In the genomic region with DNA sequence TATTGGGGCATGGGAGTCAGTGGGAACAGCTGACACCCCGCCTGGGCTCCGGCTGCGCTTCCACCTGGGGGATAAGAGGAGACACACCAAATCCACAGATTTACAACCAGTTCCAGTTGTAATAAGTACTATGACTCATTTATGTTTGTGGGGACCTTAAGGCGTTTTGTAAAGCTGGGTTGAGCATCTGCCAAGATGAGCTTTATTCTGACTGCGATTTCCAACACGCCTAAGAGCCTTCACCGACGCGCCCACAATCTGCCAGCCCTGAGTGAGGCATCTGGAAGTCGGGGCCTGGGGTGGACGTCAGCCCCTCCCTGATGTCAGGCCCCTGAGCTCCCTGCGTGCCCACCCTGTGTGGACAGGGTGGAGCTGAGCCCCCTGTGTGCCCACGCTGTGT, we compare ENCODE assay signal across 19 cellular contexts. TPM values are rescaled to one million over a fixed set of nuclear protein-coding genes. Genes with fewer than 3 reads are reported as not detected.
DNase-seq lines count a peak whose midpoint lies in the region; ATAC-seq and TF ChIP-seq lines count a peak whose summit lies in the region.
"Had no signal": no experiment of that assay in that cellular context is flagged by ENCODE, and none has a peak within 500 bp of the region (broad histone marks: within the 10 kb centered on the region; RNA-seq: fewer than 3 reads in every experiment).

No MANE protein-coding gene starts in this region.

- H3K27me3 ChIP-seq in H9 (ENCODE audit: insufficient read depth, low read length) (no peaks in the 10 kb centered on the region), RWPE2 (ENCODE audit: insufficient read depth, poor library complexity, severe bottlenecking) (no peaks in the 10 kb centered on the region), Caco-2 (replicated peaks; ENCODE audit: control insufficient read depth, insufficient read depth, low read length) (no peaks in the 10 kb centered on the region)
- H3K27me3 ChIP-seq: esophagus muscularis mucosa, heart right ventricle had no signal

- no peak overlapping the region for H2AFZ ChIP-seq in H9 (ENCODE audit: low read length)
- H2AFZ ChIP-seq: parathyroid adenoma had no signal

- H3K4me1 Mint-ChIP-seq in H9 (no peaks in the 10 kb centered on the region), Caco-2 (ENCODE audit: low read depth, unreplicated experiment) (no peaks in the 10 kb centered on the region), T-helper 17 cell (no peaks in the 10 kb centered on the region)
- H3K4me1 Mint-ChIP-seq: activated naive CD4-positive, alpha-beta T cell treated with anti-CD3 and anti-CD28 coated beads, Interleukin-2, amount 50 U/mL, for 24 hours had no signal

- no peak overlapping the region for H3K56ac ChIP-seq in H9 (ENCODE audit: insufficient read length, low read depth, low read length)

- H3K4me3 Mint-ChIP-seq in H9: no peak overlapping the region
- no peak overlapping the region for H3K4me3 Mint-ChIP-seq in Caco-2 (ENCODE audit: unreplicated experiment)
- H3K4me3 Mint-ChIP-seq in T-helper 17 cell: no peak overlapping the region
- H3K4me3 Mint-ChIP-seq: activated naive CD4-positive, alpha-beta T cell treated with anti-CD3 and anti-CD28 coated beads, Interleukin-2, amount 50 U/mL, for 24 hours; naive thymus-derived CD4-positive, alpha-beta T cell had no signal

- intact Hi-C loops in Caco-2 (cut with micrococcal nuclease; ENCODE audit: unreplicated experiment): no loop called here

- no peak overlapping the region for H2BK15ac ChIP-seq in H9 (ENCODE audit: low read depth, low read length)

- H3K27ac Mint-ChIP-seq in H9 (peak overlapping the region in 2 of 3 experiments; percentile 39 to 50; a peak in 1 of 7 replicates), Caco-2 (ENCODE audit: unreplicated experiment) (no peak overlapping the region), T-helper 17 cell (no peak overlapping the region)
- H3K27ac Mint-ChIP-seq: activated naive CD4-positive, alpha-beta T cell treated with anti-CD3 and anti-CD28 coated beads, Interleukin-2, amount 50 U/mL, for 24 hours; naive thymus-derived CD4-positive, alpha-beta T cell had no signal

- H3T11ph ChIP-seq in H9 (ENCODE audit: low read length): no peak overlapping the region

- H3K4me3 ChIP-seq in AG10803 (ENCODE audit: low read length) (no peak overlapping the region), RWPE2 (ENCODE audit: severe bottlenecking) (no peak overlapping the region), fibroblast of mammary gland (ENCODE audit: control insufficient read depth, low read depth, low read length) (no peak overlapping the region), Caco-2 (ENCODE audit: low read depth, low read length) (no peak overlapping the region)
- H3K4me3 ChIP-seq: esophagus muscularis mucosa, HAP-1, heart right ventricle, skin epidermis had no signal

- WGBS in H9 (ENCODE audit: extremely low coverage, insufficient read length, low lambda C conversion rate): no CpG with 5 or more reads among the region's 13 CpGs

- CTCF ChIA-PET in Caco-2 (lab: Charles Lee): no interaction called here

- H3K23ac ChIP-seq in H9 (ENCODE audit: insufficient read length, low read depth, low read length): no peak overlapping the region

- H2BK12ac ChIP-seq in H9 (ENCODE audit: insufficient read length, low read depth, low read length): no peak overlapping the region

- no TSS peak for BruUV-seq in Caco-2 (replicated peaks; lab: Mats Ljungman, UMichigan)

- H3K27me3 Mint-ChIP-seq in H9 (ENCODE audit: low read depth): no peaks in the 10 kb centered on the region
- no peaks in the 10 kb centered on the region for H3K27me3 Mint-ChIP-seq in Caco-2 (ENCODE audit: insufficient read depth, unreplicated experiment)
- no peaks in the 10 kb centered on the region for H3K27me3 Mint-ChIP-seq in T-helper 17 cell
- H3K27me3 Mint-ChIP-seq: activated naive CD4-positive, alpha-beta T cell treated with anti-CD3 and anti-CD28 coated beads, Interleukin-2, amount 50 U/mL, for 24 hours; naive thymus-derived CD4-positive, alpha-beta T cell had no signal

- H3K36me3 ChIP-seq in RWPE2 (ENCODE audit: low read depth) (peaks cover 35% of the 10 kb centered on the region), Caco-2 (ENCODE audit: control insufficient read depth, insufficient read depth, low read length) (peaks cover 14% of the 10 kb centered on the region)

- H3K4ac ChIP-seq in H9 (ENCODE audit: low read depth, low read length): no peak overlapping the region

- H3K27ac ChIP-seq in H9 (ENCODE audit: insufficient read length, low read depth, low read length): no peak overlapping the region
- peak overlapping the region; percentile 12 for H3K27ac ChIP-seq in RWPE2 (ENCODE audit: poor library complexity, severe bottlenecking)
- H3K27ac ChIP-seq: esophagus muscularis mucosa, heart right ventricle, parathyroid adenoma had no signal

- H3K9me3 ChIP-seq in H9 (ENCODE audit: control insufficient read depth, low read depth, low read length) (no peaks in the 10 kb centered on the region), RWPE2 (ENCODE audit: severe bottlenecking) (no peaks in the 10 kb centered on the region), Caco-2 (peaks cover 7% of the 10 kb centered on the region; the same call in 1 of the 2 replicates), T-helper 17 cell (ENCODE audit: control insufficient read depth, low read length, poor library complexity, severe bottlenecking) (no peaks in the 10 kb centered on the region)
- H3K9me3 ChIP-seq: esophagus muscularis mucosa, HAP-1 had no signal

- no peak overlapping the region for H2BK5ac ChIP-seq in H9 (ENCODE audit: insufficient read length, low read length)

- no peaks in the 10 kb centered on the region for H3K4me1 ChIP-seq in H9 (ENCODE audit: insufficient read depth, low read length)
- peaks cover 19% of the 10 kb centered on the region for H3K4me1 ChIP-seq in RWPE2 (ENCODE audit: insufficient read depth, poor library complexity, severe bottlenecking)
- no peaks in the 10 kb centered on the region for H3K4me1 ChIP-seq in Caco-2
- H3K4me1 ChIP-seq: esophagus muscularis mucosa, HAP-1, heart right ventricle, parathyroid adenoma had no signal

- no peak overlapping the region for H2BK120ac ChIP-seq in H9 (ENCODE audit: low read depth, low read length, poor library complexity, severe bottlenecking)

- no peaks in the 10 kb centered on the region; a peak in 1 of 5 replicates for H3K9me3 Mint-ChIP-seq in H9
- H3K9me3 Mint-ChIP-seq in Caco-2 (ENCODE audit: unreplicated experiment): peaks cover 9% of the 10 kb centered on the region
- H3K9me3 Mint-ChIP-seq: activated naive CD4-positive, alpha-beta T cell treated with anti-CD3 and anti-CD28 coated beads, Interleukin-2, amount 50 U/mL, for 24 hours had no signal

- H4K91ac ChIP-seq in H9 (ENCODE audit: insufficient read length, low read depth, low read length): no peak overlapping the region

- H3K9ac ChIP-seq in H9 (ENCODE audit: extremely low read depth, insufficient read length, low read length): no peak overlapping the region
- H3K9ac ChIP-seq: parathyroid adenoma had no signal

- no peak overlapping the region for H2AK5ac ChIP-seq in H9 (ENCODE audit: insufficient read length, low read length)

- TF ChIP-seq CTCF in AG10803 (conservative IDR thresholded peaks at IDR 0.05; ENCODE audit: low read length): no peak
- no peak for TF ChIP-seq CTCF in H9 (conservative IDR thresholded peaks at IDR 0.05)
- no peak for TF ChIP-seq CTCF in RWPE2 (IDR thresholded peaks at IDR 0.05; ENCODE audit: poor library complexity, severe bottlenecking)
- TF ChIP-seq CTCF in fibroblast of mammary gland (conservative IDR thresholded peaks at IDR 0.05; ENCODE audit: control insufficient read depth, insufficient read depth, low read depth, low read length): no peak
- TF ChIP-seq CTCF in Caco-2 (IDR thresholded peaks at IDR 0.05; ENCODE audit: insufficient read depth in 1 of 2, low read depth in 1 of 2, low read length in 1 of 2, severe bottlenecking in 1 of 2, unreplicated experiment in 1 of 2): no peak

- H2BK20ac ChIP-seq in H9 (ENCODE audit: low read depth, low read length, poor library complexity, severe bottlenecking): no peak overlapping the region

- POLR2A ChIA-PET in Caco-2 (lab: Charles Lee): no interaction called here

- no peak overlapping the region for H3K14ac ChIP-seq in H9 (ENCODE audit: insufficient read depth, low read length)

- H3K18ac ChIP-seq in H9 (ENCODE audit: insufficient read length, low read depth, low read length): no peak overlapping the region

- no peak overlapping the region for H4K5ac ChIP-seq in H9 (ENCODE audit: insufficient read length, low read depth, low read length)

- H4K8ac ChIP-seq in H9 (replicated peaks; ENCODE audit: insufficient read length, low read depth, low read length): no peak overlapping the region

- no peaks in the 10 kb centered on the region for H4K20me1 ChIP-seq in H9 (ENCODE audit: control insufficient read depth, insufficient read depth, insufficient read length)

- H3K79me1 ChIP-seq in H9 (ENCODE audit: insufficient read depth, low read depth, low read length, poor library complexity, severe bottlenecking): no peaks in the 10 kb centered on the region

- DNase-seq in AG10803 (ENCODE audit: low read depth) (peak; percentile 13), H9 (no peak), RWPE2 (ENCODE audit: low spot score) (no peak), fibroblast of mammary gland (ENCODE audit: low read depth) (peak; percentile 52), Caco-2 (no peak), T-helper 17 cell (no peak), T-helper 1 cell (no peak)
- DNase-seq: activated T-cell treated with anti-CD3 and anti-CD28 coated beads, Interleukin-2, amount 50 U/mL, for 1 hour; dermis blood vessel endothelial cell; heart right ventricle; naive thymus-derived CD4-positive, alpha-beta T cell; NCI-H2029; NCI-H510A treated with DMSO at 0.1 percent for 48 hours had no signal

- no peaks in the 10 kb centered on the region for H3K79me2 ChIP-seq in H9 (ENCODE audit: insufficient read depth, low read length)
- H3K79me2 ChIP-seq: parathyroid adenoma had no signal

- no peak overlapping the region for H3K4me2 ChIP-seq in H9 (ENCODE audit: insufficient read depth, insufficient read length, low read length)

- no peaks in the 10 kb centered on the region for H3K23me2 ChIP-seq in H9 (ENCODE audit: insufficient read length, low read depth, low read length, poor library complexity, severe bottlenecking)

- ATAC-seq in RWPE2 (ENCODE audit: low read depth) (peak; percentile 63; the same call in 2 of the 3 replicates), GM18858 (IDR thresholded peaks at IDR 0.05; ENCODE audit: unreplicated experiment) (no peak), T-helper 17 cell (no peak)
- ATAC-seq: naive thymus-derived CD4-positive, alpha-beta T cell had no signal

- peaks cover 25 to 59% (median 39%) of the 10 kb centered on the region in 3 experiments for H3K36me3 Mint-ChIP-seq in H9 (ENCODE audit: insufficient read depth in 1 of 3, low read depth in 3 of 3)
- peaks cover 70% of the 10 kb centered on the region for H3K36me3 Mint-ChIP-seq in Caco-2 (ENCODE audit: insufficient read depth, unreplicated experiment)
- peaks cover 2% of the 10 kb centered on the region for H3K36me3 Mint-ChIP-seq in T-helper 17 cell (ENCODE audit: low read depth)

RNA-seq across cellular contexts. Expression of gene LHX3, which starts 14.3 kb away (rescaled TPM):
- not detected in 2 replicates for total RNA-seq in H9 (2021)
- 1.1 and 1.2 TPM in 2 replicates for total RNA-seq in Caco-2 (2022)
- under 1 TPM; 0.10 to 0.18 TPM for total RNA-seq in T-helper 17 cell
- total RNA-seq: dermis blood vessel endothelial cell, esophagus muscularis mucosa, heart right ventricle had no signal

RNA-seq across cellular contexts. Expression of gene QSOX2, which starts 26.3 kb away (rescaled TPM):
- total RNA-seq in H9 (2021) (25.0 and 25.8 TPM in 2 replicates), Caco-2 (2022) (26.9 and 29.6 TPM in 2 replicates), T-helper 17 cell (10 to 100 TPM; 12.6 to 15.5 TPM)

Comparison
In these comparisons a context has a peak if more than half of its experiments do, and no peak if none do; other contexts are left out.
1. DNase-seq: peak in AG10803 (single experiment) and fibroblast of mammary gland (single experiment); none in H9 (single experiment), RWPE2 (single experiment), Caco-2 (0 of 2), T-helper 17 cell (0 of 3) and T-helper 1 cell (0 of 5).
2. H3K27ac Mint-ChIP-seq: peak in H9 (2 of 3); none in Caco-2 (single experiment) and T-helper 17 cell (single experiment).